In the genomic region with DNA sequence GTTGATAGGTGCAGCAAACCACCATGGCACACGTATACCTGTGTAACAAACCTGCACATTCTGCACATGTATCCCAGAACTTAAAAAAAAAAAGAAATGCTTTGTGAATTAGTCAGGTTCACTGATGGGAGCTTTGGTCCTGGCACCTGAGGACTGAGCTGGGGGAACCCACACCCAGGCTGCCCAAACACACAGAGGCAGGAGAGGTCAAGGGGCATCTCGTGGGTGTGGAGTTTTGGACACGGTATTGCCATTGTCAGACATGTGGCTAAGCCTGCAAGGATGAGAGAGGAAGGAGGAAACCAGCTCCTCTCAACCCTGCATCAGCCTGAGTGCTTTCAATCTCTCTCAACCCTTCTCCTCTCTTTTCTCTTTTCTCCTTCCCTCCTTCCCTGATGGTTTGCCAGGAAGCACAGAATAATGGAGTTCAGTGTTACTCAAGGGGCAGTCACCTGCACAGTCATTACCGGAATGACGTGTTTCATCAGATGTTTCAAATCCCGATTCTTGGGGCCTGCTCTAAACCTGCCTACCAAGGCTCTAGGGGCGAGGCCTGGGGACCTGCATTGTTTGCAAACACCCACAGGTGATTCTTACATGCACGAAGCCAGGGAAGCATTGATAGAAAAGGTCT, we compare ENCODE assay signal across 22 cellular contexts.
DNase-seq lines count a peak whose midpoint lies in the region; ATAC-seq and TF ChIP-seq lines count a peak whose summit lies in the region.
"Had no signal": no experiment of that assay in that cellular context is flagged by ENCODE, and none has a peak within 500 bp of the region (broad histone marks: within the 10 kb centered on the region; RNA-seq: fewer than 3 reads in every experiment).

No MANE protein-coding gene starts in this region.

- peak overlapping the region; percentile 34 for H2AFZ ChIP-seq in mammary epithelial cell (ENCODE audit: low read depth, low read length)

- no peaks in the 10 kb centered on the region for H3K9me3 Mint-ChIP-seq in MCF 10A (ENCODE audit: unreplicated experiment)
- H3K9me3 Mint-ChIP-seq: activated naive CD4-positive, alpha-beta T cell treated with anti-CD3 and anti-CD28 coated beads, Interleukin-2, amount 50 U/mL, for 24 hours; activated T-cell treated with anti-CD3 and anti-CD28 coated beads, Interleukin-2, amount 50 U/mL, for 24 hours; nephron progenitor cell had no signal

- peak overlapping the region; percentile 4 for H3K4me2 ChIP-seq in mammary epithelial cell (ENCODE audit: insufficient read depth, low read depth, low read length)

- H3K27me3 Mint-ChIP-seq in MCF 10A (ENCODE audit: insufficient read depth, unreplicated experiment) (no peaks in the 10 kb centered on the region), T-helper 17 cell (no peaks in the 10 kb centered on the region)
- H3K27me3 Mint-ChIP-seq: activated naive CD4-positive, alpha-beta T cell treated with anti-CD3 and anti-CD28 coated beads, Interleukin-2, amount 50 U/mL, for 24 hours; activated T-cell treated with anti-CD3 and anti-CD28 coated beads, Interleukin-2, amount 50 U/mL, for 24 hours had no signal

- H3K27ac ChIP-seq in mammary epithelial cell (ENCODE audit: insufficient read depth, low read depth, low read length) (peak overlapping the region; percentile 59), foreskin keratinocyte (peak overlapping the region; percentile 37), psoas muscle (no peak overlapping the region)
- H3K27ac ChIP-seq: body of pancreas, colonic mucosa had no signal

- H3K9me3 ChIP-seq in mammary epithelial cell (replicated peaks; ENCODE audit: insufficient read depth, low read length): no peaks in the 10 kb centered on the region
- no peaks in the 10 kb centered on the region for H3K9me3 ChIP-seq in T-helper 17 cell (ENCODE audit: control insufficient read depth, low read length, poor library complexity, severe bottlenecking)
- H3K9me3 ChIP-seq in psoas muscle: no peaks in the 10 kb centered on the region
- H3K9me3 ChIP-seq: body of pancreas, colonic mucosa, stomach had no signal

- DNase-seq in mammary epithelial cell (peak; percentile 33), MCF 10A (ENCODE audit: unreplicated experiment) (no peak), T-helper 17 cell (no peak), foreskin keratinocyte (peak in 1 of 2 donors; percentile 60), NAMALWA (ENCODE audit: low spot score) (no peak), NCI-H2107 treated with DMSO at 0.1 percent for 48 hours (lab: John Stamatoyannopoulos, UW; ENCODE audit: unreplicated experiment) (no peak), psoas muscle (no peak)
- DNase-seq: activated CD4-positive, alpha-beta T cell treated with anti-CD3 and anti-CD28 coated beads, Interleukin-2, amount 50 U/mL, for 1 hour; activated T-cell treated with anti-CD3 and anti-CD28 coated beads, Interleukin-2, amount 50 U/mL, for 24 hours; body of pancreas; colonic mucosa; hypothalamus; mesendoderm; NCI-H1105 treated with DMSO at 0.1 percent for 48 hours; NCI-H524; nephron progenitor cell; posterior cingulate gyrus; Right ventricle myocardium superior; stimulated activated CD4-positive, alpha-beta T cell treated with anti-CD3 and anti-CD28 coated beads, Interleukin-2, amount 100 ng/mL, for 48 hours; stomach had no signal

- H3K4me1 ChIP-seq in mammary epithelial cell (ENCODE audit: insufficient read depth, low read length) (peaks cover 31% of the 10 kb centered on the region), foreskin keratinocyte (peaks cover 22% of the 10 kb centered on the region), psoas muscle (no peaks in the 10 kb centered on the region)
- H3K4me1 ChIP-seq: body of pancreas, colonic mucosa had no signal

- intact Hi-C loops in mammary epithelial cell (cut with micrococcal nuclease): no loop called here
- intact Hi-C loops in MCF 10A (cut with micrococcal nuclease): no loop called here
- intact Hi-C loops in psoas muscle (cut with DNase I): no loop called here

- H3K27me3 ChIP-seq in mammary epithelial cell (ENCODE audit: insufficient read depth, low read length): no peaks in the 10 kb centered on the region
- H3K27me3 ChIP-seq in foreskin keratinocyte: no peaks in the 10 kb centered on the region
- no peaks in the 10 kb centered on the region for H3K27me3 ChIP-seq in psoas muscle (ENCODE audit: insufficient read depth in 3 of 3, low read length in 2 of 3)
- H3K27me3 ChIP-seq: body of pancreas, colonic mucosa, stomach had no signal

- no peak overlapping the region for H3K9ac ChIP-seq in mammary epithelial cell (ENCODE audit: insufficient read depth, low read length)

- BruUV-seq in mammary epithelial cell (replicated peaks; lab: Mats Ljungman, UMichigan) (no TSS peak), MCF 10A (replicated peaks; lab: Mats Ljungman, UMichigan) (no TSS peak)

- H3K4me3 ChIP-seq in mammary epithelial cell (replicated peaks in 1 of 3; ENCODE audit: insufficient read depth in 1 of 3, low read depth in 2 of 3, low read length in 3 of 3) (no peak overlapping the region), psoas muscle (no peak overlapping the region)
- H3K4me3 ChIP-seq: body of pancreas, colonic mucosa, stomach had no signal

- no peak overlapping the region for H3K4me3 Mint-ChIP-seq in MCF 10A (ENCODE audit: unreplicated experiment)
- no peak overlapping the region for H3K4me3 Mint-ChIP-seq in T-helper 17 cell
- H3K4me3 Mint-ChIP-seq: activated naive CD4-positive, alpha-beta T cell treated with anti-CD3 and anti-CD28 coated beads, Interleukin-2, amount 50 U/mL, for 24 hours; activated T-cell treated with anti-CD3 and anti-CD28 coated beads, Interleukin-2, amount 50 U/mL, for 24 hours; nephron progenitor cell had no signal

- H4K20me1 ChIP-seq in mammary epithelial cell (ENCODE audit: insufficient read depth, low read length): no peaks in the 10 kb centered on the region

- TF ChIP-seq CTCF in mammary epithelial cell (conservative IDR thresholded peaks at IDR 0.05 in 1 of 2, IDR thresholded peaks at IDR 0.05 in 1 of 2; ENCODE audit: extremely low read depth in 1 of 2, insufficient read depth in 1 of 2, low read depth in 1 of 2, low read length in 2 of 2) (no peak), MCF 10A (IDR thresholded peaks at IDR 0.05; ENCODE audit: unreplicated experiment) (no peak), foreskin keratinocyte (conservative IDR thresholded peaks at IDR 0.05) (no peak), psoas muscle (IDR thresholded peaks at IDR 0.05) (no peak)

- WGBS in mammary epithelial cell (ENCODE audit: low coverage, missing lambda C conversion rate): 54% methylated on average over 8 of the region's 8 CpGs
- WGBS in psoas muscle, 3 donors: 78 to 84% (median 82%) methylated on average over 7 to 8 of the region's 8 CpGs

- H3K4me1 Mint-ChIP-seq in MCF 10A (ENCODE audit: insufficient read depth, unreplicated experiment) (peaks cover 21% of the 10 kb centered on the region), T-helper 17 cell (peaks cover 53% of the 10 kb centered on the region)

- dilution Hi-C loops in mammary epithelial cell (cut with HindIII; ENCODE audit: low sequenced_read_pairs): no loop called here

- CTCF ChIA-PET in mammary epithelial cell (lab: Charles Lee; ENCODE audit: low non-redundant PET): no interaction called here
- CTCF ChIA-PET in MCF 10A (lab: Yijun Ruan, JAX): interaction anchor here (1.0 kb wide), 1 partner anchor 175 kb away, joined by 4 read pairs; no protein-coding TSS in a partner anchor

- POLR2A ChIA-PET in MCF 10A (lab: Yijun Ruan, JAX): no interaction called here

- no peak for ATAC-seq in T-helper 17 cell
- ATAC-seq in foreskin keratinocyte: peak; percentile 10
- ATAC-seq in HG02759 (IDR thresholded peaks at IDR 0.05; ENCODE audit: unreplicated experiment): no peak
- no peak for ATAC-seq in psoas muscle
- ATAC-seq: body of pancreas had no signal

- H3K36me3 ChIP-seq in mammary epithelial cell (ENCODE audit: insufficient read depth, low read length): no peaks in the 10 kb centered on the region
- H3K36me3 ChIP-seq in psoas muscle (ENCODE audit: insufficient read depth in 1 of 2, low read depth in 1 of 2): no peaks in the 10 kb centered on the region
- H3K36me3 ChIP-seq: colonic mucosa, stomach had no signal

- in situ Hi-C loops in mammary epithelial cell (cut with MboI; ENCODE audit: low sequenced_read_pairs in 2 of 2): no loop called here

- peaks cover 3% of the 10 kb centered on the region for H3K36me3 Mint-ChIP-seq in MCF 10A (ENCODE audit: insufficient read depth, unreplicated experiment)
- peaks cover 7% of the 10 kb centered on the region for H3K36me3 Mint-ChIP-seq in T-helper 17 cell (ENCODE audit: low read depth)

- H3K27ac Mint-ChIP-seq in MCF 10A (ENCODE audit: low read depth, unreplicated experiment) (no peak overlapping the region), T-helper 17 cell (peak overlapping the region; percentile 96)
- H3K27ac Mint-ChIP-seq: activated naive CD4-positive, alpha-beta T cell treated with anti-CD3 and anti-CD28 coated beads, Interleukin-2, amount 50 U/mL, for 24 hours; activated T-cell treated with anti-CD3 and anti-CD28 coated beads, Interleukin-2, amount 50 U/mL, for 24 hours; nephron progenitor cell had no signal

- H3K79me2 ChIP-seq in mammary epithelial cell (ENCODE audit: insufficient read depth, low read length): no peaks in the 10 kb centered on the region
